Comparison of ENCODE assay signal across 23 cellular contexts in genomic region chr5:127725673-127726072, GRCh38. TPM values are rescaled to one million over a fixed set of nuclear protein-coding genes. Genes with fewer than 3 reads are reported as not detected.
"Had no signal": no experiment of that assay in that cellular context is flagged by ENCODE, and none has a peak within 500 bp of the region (broad histone marks: within the 10 kb centered on the region; RNA-seq: fewer than 3 reads in every experiment).

No MANE protein-coding gene starts in this region.

- FAIRE-seq: urothelium cell line had no signal

- H3K4me1 ChIP-seq: suprapubic skin had no signal

- H3K4me1 Mint-ChIP-seq: naive B cell; nephron; stimulated activated effector memory CD8-positive, alpha-beta T cell treated with anti-CD3 and anti-CD28 coated beads, Interleukin-12 subunit alpha, Interleukin-12 subunit beta, amount 100 ng/mL, for 72 hours had no signal

- H3K27me3 ChIP-seq: hepatocyte, suprapubic skin, thyroid gland had no signal

- H3K27ac Mint-ChIP-seq: effector memory CD8-positive, alpha-beta T cell; naive B cell; nephron; stimulated activated effector memory CD8-positive, alpha-beta T cell treated with anti-CD3 and anti-CD28 coated beads, Interleukin-12 subunit alpha, Interleukin-12 subunit beta, amount 100 ng/mL, for 72 hours; type B pancreatic cell had no signal

- ATAC-seq: effector memory CD8-positive, alpha-beta T cell; stimulated activated effector memory CD8-positive, alpha-beta T cell treated with anti-CD3 and anti-CD28 coated beads, Interleukin-12 subunit alpha, Interleukin-12 subunit beta, amount 100 ng/mL, for 72 hours; stimulated activated naive CD8-positive, alpha-beta T cell treated with anti-CD3 and anti-CD28 coated beads, Interleukin-15, Interleukin-2, amounts not matched to agents 100 U/mL and 50 U/mL, for 24 hours had no signal

- H3K27me3 Mint-ChIP-seq: effector memory CD8-positive, alpha-beta T cell; naive B cell; type B pancreatic cell had no signal

- H3K4me3 Mint-ChIP-seq: effector memory CD8-positive, alpha-beta T cell; naive B cell; nephron; stimulated activated effector memory CD8-positive, alpha-beta T cell treated with anti-CD3 and anti-CD28 coated beads, Interleukin-12 subunit alpha, Interleukin-12 subunit beta, amount 100 ng/mL, for 72 hours; type B pancreatic cell had no signal

- H3K27ac ChIP-seq: esophagus squamous epithelium, hepatocyte, suprapubic skin, thyroid gland had no signal

- H3K36me3 Mint-ChIP-seq: stimulated activated effector memory CD8-positive, alpha-beta T cell treated with anti-CD3 and anti-CD28 coated beads, Interleukin-12 subunit alpha, Interleukin-12 subunit beta, amount 100 ng/mL, for 72 hours; type B pancreatic cell had no signal

- DNase-seq: effector memory CD8-positive, alpha-beta T cell; esophagus squamous epithelium; foreskin fibroblast; head of caudate nucleus; kidney glomerular epithelial cell; mesendoderm; naive B cell; posterior cingulate gyrus; stimulated activated CD4-positive, alpha-beta T cell treated with anti-CD3 and anti-CD28 coated beads, Interleukin-4, amount 100 ng/mL, for 1 hour; stimulated activated CD8-positive, alpha-beta memory T cell treated with anti-CD3 and anti-CD28 coated beads, Interleukin-4, amount 100 ng/mL, for 48 hours; stimulated activated naive CD8-positive, alpha-beta T cell treated with anti-CD3 and anti-CD28 coated beads, Interleukin-15, Interleukin-2, amounts not matched to agents 100 U/mL and 50 U/mL, for 24 hours; thyroid gland had no signal

RNA-seq across cellular contexts. Expression of gene CCDC192, which starts 22.5 kb away (rescaled TPM):
- total RNA-seq: epithelial cell of proximal tubule, esophagus squamous epithelium, hepatocyte, liver, lung microvascular endothelial cell, pulmonary artery endothelial cell, smooth muscle cell had no signal
- polyA plus RNA-seq: liver, smooth muscle cell had no signal
